Comparison of ENCODE assay signal across 9 cellular contexts in genomic region chr18:3015851-3016250, GRCh38. TPM values are rescaled to one million over a fixed set of nuclear protein-coding genes. Genes with fewer than 3 reads are reported as not detected.
DNase-seq lines count a peak whose midpoint lies in the region; ATAC-seq, FAIRE-seq and TF ChIP-seq lines count a peak whose summit lies in the region.
"Had no signal": no experiment of that assay in that cellular context is flagged by ENCODE, and none has a peak within 500 bp of the region (broad histone marks: within the 10 kb centered on the region; RNA-seq: fewer than 3 reads in every experiment).

No MANE protein-coding gene starts in this region.

- peak overlapping the region; percentile 79 to 87 for H3K27ac Mint-ChIP-seq in T-cell

- peaks cover 47 to 50% (median 48%) of the 10 kb centered on the region in 3 donors for H3K4me1 Mint-ChIP-seq in T-cell

- TF ChIP-seq CTCF in endothelial cell of umbilical vein (IDR thresholded peaks at IDR 0.05; ENCODE audit: extremely low read depth in 1 of 2, insufficient read depth in 1 of 2, low read depth in 1 of 2, low read length in 2 of 2), result no peak
- TF ChIP-seq CTCF in sigmoid colon (IDR thresholded peaks at IDR 0.05), result no peak
- TF ChIP-seq CTCF in omental fat pad (IDR thresholded peaks at IDR 0.05), result no peak

- no peaks in the 10 kb centered on the region for H4K20me1 ChIP-seq in endothelial cell of umbilical vein (replicated peaks; ENCODE audit: control insufficient read depth, extremely low read depth, insufficient read depth, low read length)

- no peaks in the 10 kb centered on the region for H3K9me1 ChIP-seq in endothelial cell of umbilical vein (replicated peaks; ENCODE audit: control insufficient read depth, extremely low read depth, insufficient read depth, low read length)

- no peak overlapping the region for H3K9ac ChIP-seq in endothelial cell of umbilical vein (replicated peaks; ENCODE audit: extremely low read depth, insufficient read depth, low read length)

- dilution Hi-C loops in endothelial cell of umbilical vein (cut with MboI; ENCODE audit: extremely low pct_ligation_motif_present, low sequenced_read_pairs), result no loop called here

- no peak overlapping the region for H3K4me3 ChIP-seq in endothelial cell of umbilical vein (replicated peaks in 1 of 3; ENCODE audit: insufficient read depth in 1 of 3, low read depth in 1 of 3, low read length in 3 of 3)
- no peak overlapping the region for H3K4me3 ChIP-seq in sigmoid colon

- in situ Hi-C loops in G401 (cut with HindIII; ENCODE audit: low sequenced_read_pairs), result no loop called here

- no TSS peak for BruUV-seq in endothelial cell of umbilical vein (replicated peaks; lab: Mats Ljungman, UMichigan)

- H3K4me1 ChIP-seq in endothelial cell of umbilical vein (ENCODE audit: control insufficient read depth, extremely low read depth, insufficient read depth, low read length), result peaks cover 48% of the 10 kb centered on the region
- H3K4me1 ChIP-seq in sigmoid colon, result peaks cover 0 to 28% (median 20%) of the 10 kb centered on the region in 4 donors

- no peak for FAIRE-seq in endothelial cell of umbilical vein (lab: Jason Lieb, UNC)

- H3K27me3 ChIP-seq in endothelial cell of umbilical vein (ENCODE audit: control insufficient read depth in 2 of 2, insufficient read depth in 2 of 2, low read length in 2 of 2) (no peaks in the 10 kb centered on the region), sigmoid colon (no peaks in the 10 kb centered on the region)

- POLR2A ChIA-PET in T-cell (lab: Charles Lee), result no interaction called here
- POLR2A ChIA-PET in endothelial cell of umbilical vein (lab: Charles Lee), result interaction anchor here (1.3 kb wide), 1 partner anchor 231 kb away, joined by 8 read pairs; the partner anchor contains the start of gene MYL12A

- H3K36me3 Mint-ChIP-seq in T-cell, result peaks cover 4% of the 10 kb centered on the region

- no peaks in the 10 kb centered on the region for H3K27me3 Mint-ChIP-seq in T-cell

- peak overlapping the region in 1 of 3 donors; percentile 69 for H3K4me3 Mint-ChIP-seq in T-cell

- peaks cover 16% of the 10 kb centered on the region for H3K79me2 ChIP-seq in endothelial cell of umbilical vein (ENCODE audit: control insufficient read depth, insufficient read depth, low read length)

- H3K9me3 ChIP-seq in endothelial cell of umbilical vein (replicated peaks; ENCODE audit: control insufficient read depth, insufficient read depth, low read length) (no peaks in the 10 kb centered on the region), sigmoid colon (no peaks in the 10 kb centered on the region)

- no peaks in the 10 kb centered on the region for H3K9me3 Mint-ChIP-seq in T-cell

- DNase-seq in G401 (ENCODE audit: low spot score), result peak; percentile 68
- DNase-seq in T-cell, result no peak
- DNase-seq in endothelial cell of umbilical vein (ENCODE audit: low read depth, low spot score), result peak; percentile 12
- no peak for DNase-seq in sigmoid colon
- DNase-seq in AG08396 (ENCODE audit: low spot score), result no peak
- DNase-seq in omental fat pad (ENCODE audit: low spot score), result no peak
- DNase-seq: NCI-H1105 treated with DMSO at 0.1 percent for 48 hours had no signal

- CTCF ChIA-PET in T-cell (lab: Charles Lee), result interaction anchor here in 1 of 2 donors (1.6 to 2.2 kb wide), 2 partner anchors 21 to 113 kb away, joined by 4 to 8 read pairs; no protein-coding TSS in a partner anchor
- CTCF ChIA-PET in endothelial cell of umbilical vein (lab: Charles Lee), result interaction anchor here (1.0 to 3.3 kb wide), 11 partner anchors 13 to 250 kb away, joined by 3 to 51 read pairs (median 4); no protein-coding TSS in a partner anchor

- H3K36me3 ChIP-seq in endothelial cell of umbilical vein (ENCODE audit: control insufficient read depth in 2 of 2, extremely low read depth in 1 of 2, insufficient read depth in 2 of 2, low read length in 2 of 2), result no peaks in the 10 kb centered on the region
- peaks cover 0 to 2% (median 0%) of the 10 kb centered on the region in 4 donors for H3K36me3 ChIP-seq in sigmoid colon

- peak overlapping the region; percentile 87 for H3K4me2 ChIP-seq in endothelial cell of umbilical vein (ENCODE audit: insufficient read depth, low read length)

- no peak for TF ChIP-seq EP300 in sigmoid colon (IDR thresholded peaks at IDR 0.05)

- intact Hi-C loops in endothelial cell of umbilical vein (cut with micrococcal nuclease), result loop anchor here (1.0 to 2.0 kb wide), 3 partner anchors 13 to 88 kb away; no protein-coding TSS in a partner anchor
- intact Hi-C loops in sigmoid colon (cut with DNase I), result loop anchor here (10.0 kb wide), 1 partner anchor 49 kb away; no protein-coding TSS in a partner anchor

- H2AFZ ChIP-seq in endothelial cell of umbilical vein (ENCODE audit: low read depth, low read length), result no peak overlapping the region

- TF ChIP-seq POLR2A in endothelial cell of umbilical vein (IDR thresholded peaks at IDR 0.05; ENCODE audit: low read depth, low read length) (no peak), sigmoid colon (IDR thresholded peaks at IDR 0.05) (no peak)

- H3K27ac ChIP-seq in endothelial cell of umbilical vein (ENCODE audit: insufficient read depth, low read depth, low read length), result peak overlapping the region; percentile 62
- peak overlapping the region; percentile 30 to 73 (median 66) for H3K27ac ChIP-seq in sigmoid colon

- no peak for ATAC-seq in T-cell (replicated peaks in 1 of 4)
- no peak for ATAC-seq in HG02970 (IDR thresholded peaks at IDR 0.05; ENCODE audit: low FRiP score, unreplicated experiment)
- no peak for ATAC-seq in HG02571 (IDR thresholded peaks at IDR 0.05; ENCODE audit: unreplicated experiment)
- no peak for ATAC-seq in omental fat pad (ENCODE audit: low FRiP score)

- WGBS in sigmoid colon, 2 donors, result 81 to 83% methylated on average over 4 of the region's 4 CpGs

TF ChIP-seq in endothelial cell of umbilical vein, 7 proteins besides CTCF, POLR2A, EP300 and RAD21:
- TF ChIP-seq EZH2 (IDR thresholded peaks at IDR 0.05; ENCODE audit: borderline replicate concordance, low read depth, low read length, severe bottlenecking) (no peak), MAX (IDR thresholded peaks at IDR 0.05; ENCODE audit: insufficient read depth, insufficient read length) (no peak), MYC (IDR thresholded peaks at IDR 0.05; ENCODE audit: low read depth, low read length) (no peak), JUN (IDR thresholded peaks at IDR 0.05; ENCODE audit: borderline replicate concordance, insufficient read depth, insufficient read length, low read depth) (no peak), GATA2 (IDR thresholded peaks at IDR 0.05; ENCODE audit: insufficient read depth, insufficient read length, low read depth, low read length) (no peak), POLR2AphosphoS5 (IDR thresholded peaks at IDR 0.05; ENCODE audit: insufficient read depth, low read depth, low read length) (no peak), FOS (IDR thresholded peaks at IDR 0.05; ENCODE audit: borderline replicate concordance, insufficient read depth, low read length) (no peak)

RNA-seq across cellular contexts. Expression of gene LPIN2, which starts 2.9 kb away (rescaled TPM):
- total RNA-seq in G401 (2014; rRNA removed; shearing (Covaris generic)), result 23.2 and 33.5 TPM in 2 replicates
- 100 to 1,000 TPM in 1 of 5 donors, 10 to 100 TPM in 4; 78.9 to 107 (median 88.8) TPM for total RNA-seq in T-cell
- total RNA-seq in endothelial cell of umbilical vein, result 21.8 and 24.4 TPM in 2 replicates
- polyA plus RNA-seq in endothelial cell of umbilical vein, result 11.1 and 14.7 TPM in 2 replicates
- 12.0 and 13.7 TPM in 2 replicates for polyA plus RNA-seq in endothelial cell of umbilical vein (2011; cell fraction: cytosol; rRNA removed)
- polyA plus RNA-seq in endothelial cell of umbilical vein (2011; cell fraction: nucleus; rRNA removed), result 45.1 and 51.0 TPM in 2 replicates
- 23.9 and 25.0 TPM in 2 replicates for polyA plus RNA-seq in endothelial cell of umbilical vein (2012)
- polyA minus RNA-seq in endothelial cell of umbilical vein, result 23.8 and 28.8 TPM in 2 replicates
- polyA minus RNA-seq in endothelial cell of umbilical vein (2011; cell fraction: cytosol; rRNA and poly(A)+ RNA removed), result 22.9 TPM
- 29.2 and 30.8 TPM in 2 replicates for polyA minus RNA-seq in endothelial cell of umbilical vein (2011; cell fraction: nucleus; rRNA and poly(A)+ RNA removed)
- 10 to 100 TPM; 13.6 to 31.5 (median 18.0) TPM for total RNA-seq in sigmoid colon
- polyA plus RNA-seq in sigmoid colon, result 10 to 100 TPM; 16.2 to 34.9 (median 28.5) TPM
- total RNA-seq in omental fat pad, result 10 to 100 TPM; 21.3 to 35.5 (median 31.7) TPM

Comparison
In these comparisons a context has a peak if more than half of its experiments do, and no peak if none do; other contexts are left out.
1. DNase-seq: peak in G401 (single experiment) and endothelial cell of umbilical vein (single experiment); none in T-cell (0 of 34), sigmoid colon (single experiment), AG08396 (single experiment) and omental fat pad (single experiment).